In the genomic region with DNA sequence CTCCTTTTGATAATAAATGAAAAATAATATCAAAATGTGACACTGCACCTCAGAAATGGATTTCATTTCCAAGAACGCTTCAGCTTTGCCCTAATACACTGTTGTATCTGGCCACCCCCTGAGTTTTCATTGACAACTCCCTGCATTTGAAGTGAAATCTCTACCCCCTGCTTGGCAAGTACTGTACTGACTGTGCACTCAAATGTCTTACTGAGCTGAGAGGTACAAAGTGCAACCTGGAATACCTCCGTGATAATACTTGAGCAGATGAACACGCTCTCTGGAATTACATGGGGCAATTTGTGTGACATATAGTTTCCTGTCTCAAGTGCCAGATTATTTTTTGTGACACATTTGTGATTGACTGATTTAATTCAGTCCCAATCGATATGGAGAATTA, we compare ENCODE assay signal across 18 cellular contexts.
"Had no signal": no experiment of that assay in that cellular context is flagged by ENCODE, and none has a peak within 500 bp of the region (broad histone marks: within the 10 kb centered on the region; RNA-seq: fewer than 3 reads in every experiment).

No MANE protein-coding gene starts in this region.

- H3K27ac Mint-ChIP-seq: activated CD4-positive, alpha-beta memory T cell treated with anti-CD3 and anti-CD28 coated beads, Interleukin-2, amount 10 ng/mL, durations not matched to agents 7 days and 5 days; activated CD8-positive, alpha-beta memory T cell treated with anti-CD3 and anti-CD28 coated beads, Interleukin-2, amount 10 ng/mL, durations not matched to agents 7 days and 5 days; activated naive CD8-positive, alpha-beta T cell treated with anti-CD3 and anti-CD28 coated beads, Interleukin-2, amount 10 ng/mL, durations not matched to agents 7 days and 5 days; endodermal cell; progenitor cell of endocrine pancreas had no signal

- H3K36me3 Mint-ChIP-seq: activated CD8-positive, alpha-beta memory T cell treated with anti-CD3 and anti-CD28 coated beads, Interleukin-2, amount 10 ng/mL, durations not matched to agents 7 days and 5 days; activated naive CD8-positive, alpha-beta T cell treated with anti-CD3 and anti-CD28 coated beads, Interleukin-2, amount 10 ng/mL, durations not matched to agents 7 days and 5 days had no signal

- DNase-seq: activated CD4-positive, alpha-beta memory T cell treated with anti-CD3 and anti-CD28 coated beads, Interleukin-2, amount 10 ng/mL, durations not matched to agents 7 days and 5 days; activated CD4-positive, alpha-beta T cell treated with anti-CD3 and anti-CD28 coated beads for 48 hours; activated CD4-positive, CD25-positive, alpha-beta regulatory T cell; activated CD8-positive, alpha-beta memory T cell treated with anti-CD3 and anti-CD28 coated beads, Interleukin-2, amount 10 ng/mL, durations not matched to agents 7 days and 5 days; activated naive CD4-positive, alpha-beta T cell treated with Interleukin-2 at 50 U/mL for 16 hours; activated naive CD8-positive, alpha-beta T cell treated with anti-CD3 and anti-CD28 coated beads, Interleukin-2, amount 10 ng/mL, durations not matched to agents 7 days and 5 days; body of pancreas; colonic mucosa; endodermal cell; foreskin melanocyte; midbrain; stimulated activated CD4-positive, alpha-beta T cell treated with anti-CD3 and anti-CD28 coated beads, Interleukin-2, amount 100 ng/mL, for 24 hours; stimulated activated naive CD4-positive, alpha-beta T cell treated with Interleukin-2 at 50 U/mL for 16 hours had no signal

- H3K9me3 Mint-ChIP-seq: activated naive CD8-positive, alpha-beta T cell treated with anti-CD3 and anti-CD28 coated beads, Interleukin-2, amount 10 ng/mL, durations not matched to agents 7 days and 5 days; endodermal cell; neural crest cell had no signal

- H3K27ac ChIP-seq: body of pancreas, colonic mucosa, right atrium auricular region had no signal

- H3K4me3 ChIP-seq: body of pancreas, colonic mucosa, right atrium auricular region, thyroid gland had no signal

- H3K4me3 Mint-ChIP-seq: activated CD4-positive, alpha-beta memory T cell treated with anti-CD3 and anti-CD28 coated beads, Interleukin-2, amount 10 ng/mL, durations not matched to agents 7 days and 5 days; activated CD8-positive, alpha-beta memory T cell treated with anti-CD3 and anti-CD28 coated beads, Interleukin-2, amount 10 ng/mL, durations not matched to agents 7 days and 5 days; activated naive CD8-positive, alpha-beta T cell treated with anti-CD3 and anti-CD28 coated beads, Interleukin-2, amount 10 ng/mL, durations not matched to agents 7 days and 5 days; endodermal cell; neural crest cell had no signal

- FAIRE-seq: keratinocyte had no signal

- H3K4me1 Mint-ChIP-seq: activated CD4-positive, alpha-beta memory T cell treated with anti-CD3 and anti-CD28 coated beads, Interleukin-2, amount 10 ng/mL, durations not matched to agents 7 days and 5 days; activated CD8-positive, alpha-beta memory T cell treated with anti-CD3 and anti-CD28 coated beads, Interleukin-2, amount 10 ng/mL, durations not matched to agents 7 days and 5 days; activated naive CD8-positive, alpha-beta T cell treated with anti-CD3 and anti-CD28 coated beads, Interleukin-2, amount 10 ng/mL, durations not matched to agents 7 days and 5 days; neural crest cell had no signal

- H3K36me3 ChIP-seq: colonic mucosa, right atrium auricular region, thyroid gland had no signal

- H3K9me3 ChIP-seq: body of pancreas, colonic mucosa, right atrium auricular region, thyroid gland had no signal

- H3K27me3 Mint-ChIP-seq: activated CD4-positive, alpha-beta memory T cell treated with anti-CD3 and anti-CD28 coated beads, Interleukin-2, amount 10 ng/mL, durations not matched to agents 7 days and 5 days; activated CD8-positive, alpha-beta memory T cell treated with anti-CD3 and anti-CD28 coated beads, Interleukin-2, amount 10 ng/mL, durations not matched to agents 7 days and 5 days; activated naive CD8-positive, alpha-beta T cell treated with anti-CD3 and anti-CD28 coated beads, Interleukin-2, amount 10 ng/mL, durations not matched to agents 7 days and 5 days; progenitor cell of endocrine pancreas had no signal

- H3K27me3 ChIP-seq: body of pancreas, colonic mucosa, right atrium auricular region, thyroid gland had no signal

- H3K4me1 ChIP-seq: body of pancreas, colonic mucosa, right atrium auricular region had no signal
